ENCODE assay signal across 24 cellular contexts in the genomic region with DNA sequence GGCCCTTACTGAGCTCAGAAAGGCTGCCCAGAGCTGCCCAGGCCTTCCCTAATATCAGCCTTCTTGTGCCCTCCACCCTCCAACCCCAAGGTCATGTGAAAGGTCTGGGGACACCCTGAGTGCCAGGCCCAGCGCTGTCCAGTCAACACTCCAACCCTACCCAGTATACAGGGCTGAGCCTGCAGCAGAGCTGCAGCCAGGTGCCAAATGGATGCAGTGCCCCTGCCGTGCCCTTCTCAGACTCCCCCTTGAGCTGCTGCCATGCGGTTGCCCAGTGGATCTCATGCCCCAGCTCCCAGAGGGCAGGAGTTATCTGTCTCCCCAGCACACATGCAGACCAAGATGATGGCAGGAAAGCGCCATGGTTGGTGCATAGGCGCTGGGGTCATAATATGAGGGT.
A peak's percentile ranks its signal among the peaks of the same experiment; 100 is the strongest.
DNase-seq lines count a peak whose midpoint lies in the region; ATAC-seq, FAIRE-seq and TF ChIP-seq lines count a peak whose summit lies in the region.
"Had no signal": no experiment of that assay in that cellular context is flagged by ENCODE, and none has a peak within 500 bp of the region (broad histone marks: within the 10 kb centered on the region; RNA-seq: fewer than 3 reads in every experiment).

No MANE protein-coding gene starts in this region.

- H3K9ac ChIP-seq in HUES6 (ENCODE audit: low read length), result peak overlapping the region; percentile 74

- TF ChIP-seq RAD21 in A549 (conservative IDR thresholded peaks at IDR 0.05 in 1 of 2, IDR thresholded peaks at IDR 0.05 in 1 of 2), result no peak

- TF ChIP-seq POLR2A in A549 (IDR thresholded peaks at IDR 0.05; ENCODE audit: low read length), result no peak

- H3K4me2 ChIP-seq in A549, result peak overlapping the region; percentile 68

- H3K4me1 ChIP-seq in A549, result peaks cover 91% of the 10 kb centered on the region
- H3K4me1 ChIP-seq in HUES6 (ENCODE audit: control insufficient read depth, insufficient read depth, low read length), result peaks cover 84% of the 10 kb centered on the region

- peaks cover 2% of the 10 kb centered on the region for H3K36me3 ChIP-seq in HUES6 (ENCODE audit: control insufficient read depth, insufficient read depth, low read length)
- H3K36me3 ChIP-seq: colonic mucosa, uterus had no signal

- no peak for TF ChIP-seq EP300 in A549 (IDR thresholded peaks at IDR 0.05)

- no peak for FAIRE-seq in A549 (lab: Jason Lieb, UNC)
- FAIRE-seq: frontal cortex, GM19239 had no signal

- H3K27ac ChIP-seq in A549, result peak overlapping the region; percentile 84 to 94
- H3K27ac ChIP-seq in HUES6 (ENCODE audit: low read depth, low read length), result peak overlapping the region; percentile 92; the same call in 1 of the 2 replicates
- H3K27ac ChIP-seq: colonic mucosa had no signal

- no peaks in the 10 kb centered on the region for H3K36me3 Mint-ChIP-seq in chondrocyte (ENCODE audit: low read depth)
- H3K36me3 Mint-ChIP-seq in naive thymus-derived CD8-positive, alpha-beta T cell, result peaks cover 0 to 2% (median 0%) of the 10 kb centered on the region in 3 donors
- H3K36me3 Mint-ChIP-seq: natural killer cell had no signal

- 88% methylated on average over 4 of the region's 5 CpGs for WGBS in A549 (ENCODE audit: missing lambda C conversion rate)

- CTCF ChIA-PET in A549 (lab: Yijun Ruan, JAX), result interaction anchor here (0.6 to 13.7 kb wide), 5 partner anchors 10 to 64 kb away, joined by 3 to 121 read pairs (median 8); no protein-coding TSS in a partner anchor

- H3K9me3 ChIP-seq in A549 (no peaks in the 10 kb centered on the region), HUES6 (ENCODE audit: control insufficient read depth, insufficient read depth, low read depth, low read length) (no peaks in the 10 kb centered on the region)
- H3K9me3 ChIP-seq: ascending aorta, colonic mucosa, lower lobe of right lung, uterus had no signal

- H3K9me3 Mint-ChIP-seq in chondrocyte (ENCODE audit: low read depth), result no peaks in the 10 kb centered on the region
- no peaks in the 10 kb centered on the region for H3K9me3 Mint-ChIP-seq in naive thymus-derived CD8-positive, alpha-beta T cell
- H3K9me3 Mint-ChIP-seq: CD8-positive, alpha-beta memory T cell; natural killer cell; stimulated activated naive CD8-positive, alpha-beta T cell treated with anti-CD3 and anti-CD28 coated beads, Interleukin-15, Interleukin-2, amounts not matched to agents 100 ng/mL and 50 ng/mL, for 24 hours; T-helper 1 cell treated with Interleukin-12 subunit alpha and Interleukin-12 subunit beta and Interleukin-4 antibody, amounts not matched to agents 30 μg/mL and 1 μg/mL, for 36 hours had no signal

- POLR2A ChIA-PET in A549 (lab: Yijun Ruan, JAX), result no interaction called here
- POLR2A ChIA-PET in naive thymus-derived CD8-positive, alpha-beta T cell (lab: Charles Lee), result no interaction called here

- no peak overlapping the region for H3K4me3 ChIP-seq in A549
- no peak overlapping the region for H3K4me3 ChIP-seq in HUES6 (ENCODE audit: low read depth, low read length)
- H3K4me3 ChIP-seq: ascending aorta, colonic mucosa, lower lobe of right lung, uterus had no signal

- no peak for ATAC-seq in A549
- no peak for ATAC-seq in naive thymus-derived CD8-positive, alpha-beta T cell
- ATAC-seq: activated CD4-positive, CD25-positive, alpha-beta regulatory T cell treated with anti-CD3 and anti-CD28 coated beads, Interleukin-2, amount 50 U/mL, for 24 hours; lower lobe of right lung; natural killer cell had no signal

- H3K27me3 ChIP-seq in HUES6 (ENCODE audit: control insufficient read depth, insufficient read depth, low read length), result no peaks in the 10 kb centered on the region
- H3K27me3 ChIP-seq: ascending aorta, colonic mucosa, uterus had no signal

- DNase-seq in A549 (ENCODE audit: low read depth in 1 of 2, low spot score in 1 of 2) (no peak), chondrocyte (ENCODE audit: low spot score) (no peak), NCI-H1930 (lab: John Stamatoyannopoulos, UW) (no peak), superior temporal gyrus (ENCODE audit: extremely low spot score) (no peak), NCI-H524 treated with DMSO at 0.1 percent for 48 hours (lab: John Stamatoyannopoulos, UW) (no peak), kidney glomerular epithelial cell (lab: John Stamatoyannopoulos, UW) (no peak)
- no peak for DNase-seq in naive thymus-derived CD8-positive, alpha-beta T cell
- DNase-seq: activated gamma-delta T cell; CD8-positive, alpha-beta memory T cell; colonic mucosa; lower lobe of right lung; natural killer cell; NCI-H187 treated with DMSO at 0.1 percent for 48 hours; NCI-H510A; retina; SHP77; uterus had no signal

- no peaks in the 10 kb centered on the region for H3K27me3 Mint-ChIP-seq in chondrocyte (ENCODE audit: low read depth)
- H3K27me3 Mint-ChIP-seq in naive thymus-derived CD8-positive, alpha-beta T cell, result no peaks in the 10 kb centered on the region
- H3K27me3 Mint-ChIP-seq: CD8-positive, alpha-beta memory T cell; stimulated activated naive CD8-positive, alpha-beta T cell treated with anti-CD3 and anti-CD28 coated beads, Interleukin-15, Interleukin-2, amounts not matched to agents 100 ng/mL and 50 ng/mL, for 24 hours had no signal

- no peak for TF ChIP-seq CTCF in A549 (IDR thresholded peaks at IDR 0.05)
- TF ChIP-seq CTCF in chondrocyte (IDR thresholded peaks at IDR 0.05), result no peak

- H3K4me3 Mint-ChIP-seq in chondrocyte (ENCODE audit: unreplicated experiment), result no peak overlapping the region
- H3K4me3 Mint-ChIP-seq in naive thymus-derived CD8-positive, alpha-beta T cell, result no peak overlapping the region
- H3K4me3 Mint-ChIP-seq: CD8-positive, alpha-beta memory T cell; natural killer cell; stimulated activated naive CD8-positive, alpha-beta T cell treated with anti-CD3 and anti-CD28 coated beads, Interleukin-15, Interleukin-2, amounts not matched to agents 100 ng/mL and 50 ng/mL, for 24 hours; T-helper 1 cell treated with Interleukin-12 subunit alpha and Interleukin-12 subunit beta and Interleukin-4 antibody, amounts not matched to agents 30 μg/mL and 1 μg/mL, for 36 hours had no signal

- H3K27ac Mint-ChIP-seq in chondrocyte (ENCODE audit: unreplicated experiment), result peak overlapping the region; percentile 74
- peak overlapping the region in 6 of 10 donors; percentile 2 to 66 (median 40) for H3K27ac Mint-ChIP-seq in naive thymus-derived CD8-positive, alpha-beta T cell
- H3K27ac Mint-ChIP-seq: stimulated activated naive CD8-positive, alpha-beta T cell treated with anti-CD3 and anti-CD28 coated beads, Interleukin-15, Interleukin-2, amounts not matched to agents 100 ng/mL and 50 ng/mL, for 24 hours; T-helper 1 cell treated with Interleukin-12 subunit alpha and Interleukin-12 subunit beta and Interleukin-4 antibody, amounts not matched to agents 30 μg/mL and 1 μg/mL, for 36 hours had no signal

- peaks cover 69% of the 10 kb centered on the region for H3K4me1 Mint-ChIP-seq in chondrocyte (ENCODE audit: low read depth)
- H3K4me1 Mint-ChIP-seq in naive thymus-derived CD8-positive, alpha-beta T cell, result peaks cover 23 to 58% (median 46%) of the 10 kb centered on the region in 4 donors

TF ChIP-seq in A549, 52 proteins besides CTCF, POLR2A, EP300 and RAD21:
- TF ChIP-seq ZC3H11A (IDR thresholded peaks at IDR 0.05) (no peak), KDM1A (IDR thresholded peaks at IDR 0.05; ENCODE audit: low read depth) (no peak), PHF8 (IDR thresholded peaks at IDR 0.05; ENCODE audit: borderline replicate concordance, low read depth) (no peak), MYC (IDR thresholded peaks at IDR 0.05; ENCODE audit: borderline replicate concordance, low read length) (no peak), NR3C1 (IDR thresholded peaks at IDR 0.05) (no peak), HOXA7 (CRISPR knock-in tag; IDR thresholded peaks at IDR 0.05) (no peak), BHLHE40 (IDR thresholded peaks at IDR 0.05; ENCODE audit: low read depth, low read length) (no peak), TP53 (CRISPR knock-in tag; IDR thresholded peaks at IDR 0.05) (no peak), FOXS1 (CRISPR knock-in tag; IDR thresholded peaks at IDR 0.05) (no peak)
- TF ChIP-seq, protein P1, sequence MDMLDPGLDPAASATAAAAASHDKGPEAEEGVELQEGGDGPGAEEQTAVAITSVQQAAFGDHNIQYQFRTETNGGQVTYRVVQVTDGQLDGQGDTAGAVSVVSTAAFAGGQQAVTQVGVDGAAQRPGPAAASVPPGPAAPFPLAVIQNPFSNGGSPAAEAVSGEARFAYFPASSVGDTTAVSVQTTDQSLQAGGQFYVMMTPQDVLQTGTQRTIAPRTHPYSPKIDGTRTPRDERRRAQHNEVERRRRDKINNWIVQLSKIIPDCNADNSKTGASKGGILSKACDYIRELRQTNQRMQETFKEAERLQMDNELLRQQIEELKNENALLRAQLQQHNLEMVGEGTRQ (IDR thresholded peaks at IDR 0.05), result no peak
